25 cellular contexts compared by ENCODE assay signal in genomic region chr5:153151558-153151957, GRCh38.
"Had no signal": no experiment of that assay in that cellular context is flagged by ENCODE, and none has a peak within 500 bp of the region (broad histone marks: within the 10 kb centered on the region; RNA-seq: fewer than 3 reads in every experiment).

No MANE protein-coding gene starts in this region.

- H3K9me3 ChIP-seq: esophagus squamous epithelium, left lung, lower lobe of right lung, mucosa of descending colon had no signal

- ATAC-seq: esophagus mucosa; gastroesophageal sphincter; heart left ventricle; left cardiac atrium; left lung; left ventricle myocardium superior; lower lobe of right lung; mucosa of descending colon; naive thymus-derived CD8-positive, alpha-beta T cell had no signal

- DNase-seq: dermis blood vessel endothelial cell; dorsolateral prefrontal cortex; effector CD4-positive, alpha-beta T cell; effector memory CD4-positive, alpha-beta T cell; erythroblast; esophagus squamous epithelium; foreskin fibroblast; foreskin melanocyte; heart left ventricle; hippocampal formation; left cardiac atrium; left lung; left ventricle myocardium superior; lower lobe of right lung; mesenchymal stem cell; mucosa of descending colon; naive B cell; naive thymus-derived CD8-positive, alpha-beta T cell had no signal

- H3K27me3 ChIP-seq: dorsolateral prefrontal cortex, esophagus squamous epithelium, gastroesophageal sphincter, left lung had no signal

- FAIRE-seq: colon, islet of Langerhans, keratinocyte had no signal

- H3K4me1 ChIP-seq: esophagus squamous epithelium, gastroesophageal sphincter, heart left ventricle, left lung, lower lobe of right lung had no signal

- H3K4me3 ChIP-seq: coronary artery, dorsolateral prefrontal cortex, esophagus squamous epithelium, gastroesophageal sphincter, heart left ventricle, left lung, lower lobe of right lung, mucosa of descending colon had no signal

- H3K36me3 ChIP-seq: esophagus squamous epithelium, gastroesophageal sphincter, heart left ventricle, left lung, lower lobe of right lung had no signal

- H3K27ac ChIP-seq: coronary artery, dorsolateral prefrontal cortex, epithelial cell of prostate, esophagus squamous epithelium, gastroesophageal sphincter, heart left ventricle, left lung, lower lobe of right lung had no signal
